8 cellular contexts compared by ENCODE assay signal in the genomic region with DNA sequence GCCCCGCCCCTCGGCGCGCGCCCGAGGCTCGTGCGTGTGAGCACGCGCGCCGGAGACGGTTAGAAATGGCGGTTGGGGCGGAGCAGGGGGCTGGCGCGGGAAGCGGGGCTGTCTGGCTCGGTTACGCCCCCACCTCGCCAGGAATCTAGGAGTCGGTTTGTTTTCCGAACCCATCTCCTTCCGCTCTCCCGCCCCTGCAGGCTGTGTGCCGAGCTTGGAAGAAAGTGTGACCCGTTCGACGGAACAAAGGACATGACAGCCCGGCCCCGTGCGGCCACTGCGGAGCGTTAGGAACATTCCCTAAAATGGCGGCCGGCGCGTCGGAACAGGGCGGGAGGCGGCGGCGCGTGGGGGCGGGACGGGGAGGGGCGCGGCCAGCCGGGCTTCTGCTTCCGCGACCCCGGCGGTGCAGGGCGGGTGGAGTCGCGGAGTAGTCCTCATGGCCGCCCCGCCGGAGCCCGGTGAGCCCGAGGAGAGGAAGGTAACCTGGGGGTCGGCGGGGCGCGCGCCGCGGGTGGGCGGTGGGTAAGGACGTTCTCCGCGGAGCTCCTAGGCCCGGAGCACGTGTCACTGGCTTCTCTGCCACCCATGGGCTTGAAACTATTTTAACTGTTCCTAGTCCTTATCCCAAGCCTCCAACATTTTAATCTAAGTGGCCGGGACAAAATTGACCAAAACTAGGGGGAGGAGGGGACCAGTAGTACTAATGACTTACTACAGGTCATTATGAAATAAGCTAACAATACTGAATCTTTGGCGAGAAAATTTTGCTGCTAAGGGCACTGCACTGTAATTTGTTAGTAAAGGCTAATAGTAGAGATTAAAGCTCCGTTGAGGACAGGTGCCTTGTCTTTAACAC. TPM values are rescaled to one million over a fixed set of nuclear protein-coding genes. Genes with fewer than 3 reads are reported as not detected.
DNase-seq lines count a peak whose midpoint lies in the region; ATAC-seq, FAIRE-seq and TF ChIP-seq lines count a peak whose summit lies in the region.

Gene COX20 (plus strand): TSS at position 383 of the 859 bp plus-strand sequence. CDS start 57 bp downstream, at position 440.

- peak; percentile 59; the same call in 1 of the 2 replicates for TF ChIP-seq POLR2A in H54 (IDR thresholded peaks at IDR 0.05; ENCODE audit: low read depth, low read length)

- peaks cover 10% of the 10 kb centered on the region; the same call in 1 of the 2 replicates for H3F3A ChIP-seq in Loucy (ENCODE audit: low read depth)

- H3K4me1 ChIP-seq in Loucy (ENCODE audit: insufficient read depth, low read length, poor library complexity, severe bottlenecking) (peaks cover 43% of the 10 kb centered on the region), osteoblast (ENCODE audit: insufficient read depth, low read length) (peaks cover 42% of the 10 kb centered on the region), thoracic aorta (ENCODE audit: control insufficient read depth in 1 of 2, low read depth in 2 of 2) (peaks cover 35 to 45% of the 10 kb centered on the region in 2 donors)

- H3K4me3 ChIP-seq in Loucy (ENCODE audit: low read length, poor library complexity, severe bottlenecking) (peak within 1 kb of the TSS; percentile 98), osteoblast (ENCODE audit: insufficient read depth, low read length) (peak within 1 kb of the TSS; percentile 86), thoracic aorta (peak within 1 kb of the TSS; percentile 83)

- peaks cover 20% of the 10 kb centered on the region for H3K36me3 Mint-ChIP-seq in activated naive CD4-positive, alpha-beta T cell treated with anti-CD3 and anti-CD28 coated beads, Interleukin-2, amount 50 U/mL, for 24 hours

- peaks cover 46% of the 10 kb centered on the region for H3K4me1 Mint-ChIP-seq in activated naive CD4-positive, alpha-beta T cell treated with anti-CD3 and anti-CD28 coated beads, Interleukin-2, amount 50 U/mL, for 24 hours

- H3K9me3 Mint-ChIP-seq in activated naive CD4-positive, alpha-beta T cell treated with anti-CD3 and anti-CD28 coated beads, Interleukin-2, amount 50 U/mL, for 24 hours: no peaks in the 10 kb centered on the region

- H4K20me1 ChIP-seq in Loucy (ENCODE audit: insufficient read depth, low read length, poor library complexity, severe bottlenecking): peaks cover 38% of the 10 kb centered on the region
- peaks cover 5% of the 10 kb centered on the region for H4K20me1 ChIP-seq in osteoblast (ENCODE audit: insufficient read depth, low read length)

- no peaks in the 10 kb centered on the region for H3K9me2 ChIP-seq in Loucy (replicated peaks; ENCODE audit: low read depth, low read length)

- TF ChIP-seq CTCF in Loucy (conservative IDR thresholded peaks at IDR 0.05; ENCODE audit: low read length) (no peak), osteoblast (IDR thresholded peaks at IDR 0.05; ENCODE audit: extremely low read depth, low read depth, low read length) (no peak), thoracic aorta (IDR thresholded peaks at IDR 0.05) (no peak)

- H3K9me3 ChIP-seq in Loucy (ENCODE audit: insufficient read depth, low read depth, low read length) (no peaks in the 10 kb centered on the region), osteoblast (ENCODE audit: low read depth, low read length) (no peaks in the 10 kb centered on the region), thoracic aorta (no peaks in the 10 kb centered on the region)

- peak; percentile 93 for DNase-seq in GDM1 (lab: John Stamatoyannopoulos, UW)
- DNase-seq in H54 (ENCODE audit: insufficient read length, low spot score): peak; percentile 47
- peak; percentile 89 for DNase-seq in SK-MEL-5 (ENCODE audit: low read depth, low spot score)
- peak; percentile 93 for DNase-seq in glomerular visceral epithelial cell (ENCODE audit: extremely low spot score)
- DNase-seq in osteoblast (ENCODE audit: insufficient read length, low spot score, missing footprints): peak; percentile 95
- DNase-seq in thoracic aorta (ENCODE audit: low spot score): peak; percentile 68

- no peaks in the 10 kb centered on the region for H3K27me3 ChIP-seq in Loucy (ENCODE audit: insufficient read depth, low read length, poor library complexity, severe bottlenecking)
- no peaks in the 10 kb centered on the region for H3K27me3 ChIP-seq in osteoblast (ENCODE audit: insufficient read depth, low read length)
- H3K27me3 ChIP-seq in thoracic aorta (replicated peaks; ENCODE audit: insufficient read depth): no peaks in the 10 kb centered on the region

- H3K36me3 ChIP-seq in Loucy (ENCODE audit: insufficient read depth, low read length) (no peaks in the 10 kb centered on the region), osteoblast (ENCODE audit: insufficient read depth, low read length) (peaks cover 18% of the 10 kb centered on the region), thoracic aorta (peaks cover 2% of the 10 kb centered on the region)

- H3K27me3 Mint-ChIP-seq in activated naive CD4-positive, alpha-beta T cell treated with anti-CD3 and anti-CD28 coated beads, Interleukin-2, amount 50 U/mL, for 24 hours: no peaks in the 10 kb centered on the region

- H3K27ac ChIP-seq in osteoblast (ENCODE audit: low read depth, low read length) (peak within 1 kb of the TSS; percentile 97), thoracic aorta (peak within 1 kb of the TSS; percentile 98 to 100)

- peak within 1 kb of the TSS; percentile 96 for H3K9ac ChIP-seq in Loucy (ENCODE audit: low read depth, low read length, poor library complexity, severe bottlenecking)

- H3K79me2 ChIP-seq in Loucy (ENCODE audit: insufficient read depth, low read length) (peaks cover 53% of the 10 kb centered on the region), osteoblast (ENCODE audit: insufficient read depth, low read length) (peaks cover 35% of the 10 kb centered on the region)

- H3K4me2 ChIP-seq in Loucy (ENCODE audit: low read depth, low read length, poor library complexity, severe bottlenecking) (peak within 1 kb of the TSS; percentile 91), osteoblast (ENCODE audit: insufficient read depth, low read length) (peak within 1 kb of the TSS; percentile 100)

- H3K4me3 Mint-ChIP-seq in activated naive CD4-positive, alpha-beta T cell treated with anti-CD3 and anti-CD28 coated beads, Interleukin-2, amount 50 U/mL, for 24 hours: peak within 1 kb of the TSS; percentile 96

- in situ Hi-C loops in SK-MEL-5 (cut with HindIII; ENCODE audit: low pct_unique_long_range_greater_than_20kb, low sequenced_read_pairs): loop anchor here (25.0 kb wide), 1 partner anchor 202 kb away; no protein-coding TSS in a partner anchor

- ATAC-seq in thoracic aorta (ENCODE audit: insufficient number of reproducible peaks, low FRiP score, low read depth): peak; percentile 61

- H2AFZ ChIP-seq in Loucy (ENCODE audit: low read length) (peak within 1 kb of the TSS; percentile 92), osteoblast (ENCODE audit: low read length) (peak within 1 kb of the TSS; percentile 87)

- no peak for FAIRE-seq in H54 (lab: Jason Lieb, UNC)

- H3K27ac Mint-ChIP-seq in activated naive CD4-positive, alpha-beta T cell treated with anti-CD3 and anti-CD28 coated beads, Interleukin-2, amount 50 U/mL, for 24 hours: peak within 1 kb of the TSS; percentile 99

RNA-seq across cellular contexts. Expression of gene COX20, which starts in this region (rescaled TPM):
- total RNA-seq in SK-MEL-5 (2014; rRNA removed; shearing (Covaris generic)): 35.0 and 37.9 TPM in 2 replicates
- polyA plus RNA-seq in SK-MEL-5 (2015; cell fraction: cytosol; rRNA removed): 28.4 and 52.7 TPM in 2 replicates
- polyA plus RNA-seq in SK-MEL-5 (2015; cell fraction: nucleus; rRNA removed): 22.6 and 27.1 TPM in 2 replicates
- 31.8 and 35.8 TPM in 2 replicates for total RNA-seq in osteoblast
- 10 to 100 TPM; 10.8 to 38.0 TPM for total RNA-seq in thoracic aorta

Comparison
In these comparisons a context has a peak if more than half of its experiments do, and no peak if none do; other contexts are left out.
1. Peak in every context shown above with its lines: DNase-seq, ATAC-seq, H3K4me3 ChIP-seq and H3K27ac ChIP-seq.